6 cellular contexts compared by ENCODE assay signal in genomic region chr2:188770296-188770695, GRCh38.
"Had no signal": no experiment of that assay in that cellular context is flagged by ENCODE, and none has a peak within 500 bp of the region (broad histone marks: within the 10 kb centered on the region; RNA-seq: fewer than 3 reads in every experiment).

No MANE protein-coding gene starts in this region.

- H3K27ac ChIP-seq: HL-60, KMS-11 had no signal

- DNase-seq: KBM-7, KG1 had no signal

- H3K4me3 ChIP-seq: K562 had no signal

- H3K4me2 ChIP-seq: KMS-11 had no signal

- H3K9ac ChIP-seq: KMS-11 had no signal

- ATAC-seq: HepG2, K562 had no signal
